Comparison of ENCODE assay signal across 8 cellular contexts in the genomic region with DNA sequence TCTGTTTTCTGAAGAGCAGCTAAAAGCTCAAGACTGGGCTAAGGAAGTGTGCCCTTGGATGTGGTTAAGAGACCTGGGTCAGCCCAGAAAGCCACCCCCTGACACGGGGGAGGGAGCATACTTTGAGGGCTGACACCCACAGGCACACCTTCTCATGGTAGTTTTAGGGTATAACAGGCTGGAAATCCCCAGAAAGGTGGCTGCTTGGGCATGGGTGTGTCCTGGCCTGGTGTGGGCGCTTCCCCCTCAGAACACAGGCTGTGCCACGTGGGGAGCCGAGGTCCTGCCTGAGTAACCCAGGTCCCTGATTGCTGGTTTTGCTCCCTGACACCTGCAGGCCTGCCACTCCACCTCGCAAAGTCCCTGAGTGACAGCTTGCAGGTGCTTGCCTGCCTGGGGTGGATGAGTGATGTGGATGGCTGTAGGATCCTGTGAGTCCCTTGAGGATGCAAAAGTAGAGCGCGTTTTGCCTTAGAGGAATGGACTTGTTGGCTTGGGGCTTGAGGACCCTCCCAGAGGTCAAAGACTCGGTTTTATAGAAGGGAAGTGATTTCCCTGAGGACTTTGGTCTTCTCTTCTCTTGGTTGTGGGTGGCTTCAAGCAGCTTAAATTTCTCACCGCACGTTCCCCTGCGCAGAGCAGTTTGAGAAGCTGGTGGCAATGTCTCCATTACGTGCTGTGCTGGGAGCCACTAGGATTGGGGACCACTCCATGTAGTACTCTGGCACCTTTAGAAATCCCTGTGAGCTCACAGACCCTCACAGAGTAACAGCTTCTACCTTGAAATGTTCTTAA.
DNase-seq lines count a peak whose midpoint lies in the region; ATAC-seq and TF ChIP-seq lines count a peak whose summit lies in the region.

No MANE protein-coding gene starts in this region.

- H3K4me1 Mint-ChIP-seq in brain = peaks cover 15% of the 10 kb centered on the region

- H3K4me3 Mint-ChIP-seq in brain = no peak overlapping the region

- H3K4me1 ChIP-seq in DND-41 (ENCODE audit: insufficient read depth, low read length) (no peaks in the 10 kb centered on the region), HEK293 (ENCODE audit: control insufficient read depth, insufficient read depth, low read length) (no peaks in the 10 kb centered on the region)

- H4K20me1 ChIP-seq in DND-41 (ENCODE audit: insufficient read depth, low read length) = no peaks in the 10 kb centered on the region

- H3K27ac ChIP-seq in DND-41 (ENCODE audit: low read length) (0 out of 2 replicates have a peak overlapping the region, but pooled peaks have one; percentile 9), HEK293 (ENCODE audit: extremely low read depth, low read depth, low read length) (no peak overlapping the region)

- H3K9ac ChIP-seq in DND-41 (ENCODE audit: low read depth, low read length) = no peak overlapping the region

- H3K4me2 ChIP-seq in DND-41 (ENCODE audit: insufficient read depth, low read length) = no peak overlapping the region

- TF ChIP-seq CTCF in DND-41 (IDR thresholded peaks at IDR 0.05; ENCODE audit: borderline replicate concordance, extremely low read depth, low read length, poor library complexity, severe bottlenecking) = no peak
- TF ChIP-seq CTCF in HEK293 (tag by site-specific recombination; IDR thresholded peaks at IDR 0.05) = no peak
- no peak for TF ChIP-seq CTCF in brain (conservative IDR thresholded peaks at IDR 0.05)

- peak; percentile 57 for DNase-seq in DND-41
- peak in 4 of 5 donors; percentile 36 to 72 (median 45) for DNase-seq in T-helper 1 cell
- peak; percentile 13 to 14 for DNase-seq in stimulated activated CD8-positive, alpha-beta memory T cell treated with anti-CD3 and anti-CD28 coated beads, Interleukin-2, amount 100 ng/mL, for 48 hours (ENCODE audit: low read depth in 2 of 2)
- DNase-seq in DMS114 treated with DMSO at 0.1 percent for 48 hours (lab: John Stamatoyannopoulos, UW; ENCODE audit: unreplicated experiment) = no peak
- DNase-seq in islet precursor cell = no peak
- DNase-seq in NCI-H2107 treated with DMSO at 0.1 percent for 48 hours (lab: John Stamatoyannopoulos, UW; ENCODE audit: unreplicated experiment) = no peak

- H3K36me3 ChIP-seq in DND-41 (ENCODE audit: insufficient read depth, low read length) (peaks cover 95% of the 10 kb centered on the region), HEK293 (ENCODE audit: control insufficient read depth in 2 of 2, insufficient read depth in 1 of 2, low read length in 2 of 2) (peaks cover 0 to 85% of the 10 kb centered on the region in 2 experiments; a peak in 2 of 3 replicates)

- peak; percentile 88 for ATAC-seq in DND-41 (ENCODE audit: insufficient read depth, low read depth)

- CTCF ChIA-PET in HEK293 (lab: Yijun Ruan, JAX) = no interaction called here

- peaks cover 57% of the 10 kb centered on the region for H3K36me3 Mint-ChIP-seq in brain

- H3K27ac Mint-ChIP-seq in brain = peak overlapping the region in 4 of 5 experiments; percentile 42 to 92 (median 88)

- no peaks in the 10 kb centered on the region for H3K79me2 ChIP-seq in DND-41 (ENCODE audit: insufficient read depth, low read length)

- peaks cover 0 to 2% (median 0%) of the 10 kb centered on the region in 5 experiments for H3K9me3 Mint-ChIP-seq in brain

- H3K4me3 ChIP-seq in DND-41 (ENCODE audit: low read depth in 1 of 2, low read length in 2 of 2) (no peak overlapping the region), HEK293 (ENCODE audit: low read depth, low read length) (no peak overlapping the region)

- no peaks in the 10 kb centered on the region for H3K27me3 Mint-ChIP-seq in brain

- no peak overlapping the region for H2AFZ ChIP-seq in DND-41 (ENCODE audit: low read depth, low read length)

- POLR2A ChIA-PET in HEK293 (lab: Yijun Ruan, JAX) = no interaction called here

- H3K27me3 ChIP-seq in DND-41 (ENCODE audit: insufficient read depth, low read length, poor library complexity) = no peaks in the 10 kb centered on the region

- H3K9me3 ChIP-seq in DND-41 (ENCODE audit: insufficient read depth, low read length, severe bottlenecking) (no peaks in the 10 kb centered on the region), HEK293 (ENCODE audit: control insufficient read depth, insufficient read depth, low read depth, low read length) (no peaks in the 10 kb centered on the region)

TF ChIP-seq in HEK293, 187 proteins besides CTCF, POLR2A, EP300 and RAD21:
- TF ChIP-seq ZNF292 (tag by site-specific recombination; IDR thresholded peaks at IDR 0.05; ENCODE audit: borderline replicate concordance, low read depth) = no peak
- peak; percentile 52 for TF ChIP-seq EGR2 (tag by site-specific recombination; IDR thresholded peaks at IDR 0.05; ENCODE audit: low read depth)
- peak; percentile 73 for TF ChIP-seq ZFHX2 (tag by site-specific recombination; conservative IDR thresholded peaks at IDR 0.05)

Comparison
In these comparisons a context has a peak if more than half of its experiments do, and no peak if none do; other contexts are left out.
1. DNase-seq: peak in DND-41 (single experiment), T-helper 1 cell (4 of 5) and stimulated activated CD8-positive, alpha-beta memory T cell treated with anti-CD3 and anti-CD28 coated beads, Interleukin-2, amount 100 ng/mL, for 48 hours (2 of 2); none in DMS114 treated with DMSO at 0.1 percent for 48 hours (single experiment), islet precursor cell (single experiment) and NCI-H2107 treated with DMSO at 0.1 percent for 48 hours (single experiment).